Comparison of ENCODE assay signal across 12 cellular contexts in genomic region chr1:205450448-205450847, GRCh38. TPM values are rescaled to one million over a fixed set of nuclear protein-coding genes. Genes with fewer than 3 reads are reported as not detected.
DNase-seq lines count a peak whose midpoint lies in the region; ATAC-seq and TF ChIP-seq lines count a peak whose summit lies in the region.
"Had no signal": no experiment of that assay in that cellular context is flagged by ENCODE, and none has a peak within 500 bp of the region (broad histone marks: within the 10 kb centered on the region; RNA-seq: fewer than 3 reads in every experiment).

No MANE protein-coding gene starts in this region.

- no peak for ATAC-seq in stimulated activated effector memory CD8-positive, alpha-beta T cell treated with anti-CD3 and anti-CD28 coated beads, Interleukin-12 subunit alpha, Interleukin-12 subunit beta, amount 100 ng/mL, for 72 hours
- ATAC-seq in HG03097 (IDR thresholded peaks at IDR 0.05; ENCODE audit: low FRiP score, unreplicated experiment): no peak

- WGBS in endodermal cell (ENCODE audit: insufficient coverage in 1 of 2, insufficient read length in 1 of 2), 2 experiments: 12% methylated on average over 4 of the region's 4 CpGs; no CpG with 5 or more reads in 1 of the 2 experiments
- WGBS in prostate gland: 34% methylated on average over 4 of the region's 4 CpGs

- H3K4me1 ChIP-seq in endodermal cell (ENCODE audit: control insufficient read depth, insufficient read depth, low read length) (peaks cover 43% of the 10 kb centered on the region), prostate gland (replicated peaks) (no peaks in the 10 kb centered on the region)

- peak overlapping the region; percentile 42 for H3K4me3 ChIP-seq in endodermal cell (ENCODE audit: low read length)
- H3K4me3 ChIP-seq in prostate gland: no peak overlapping the region
- H3K4me3 ChIP-seq: ovary had no signal

- peak overlapping the region; percentile 97 for H3K27ac Mint-ChIP-seq in endodermal cell
- H3K27ac Mint-ChIP-seq in stimulated activated effector memory CD8-positive, alpha-beta T cell treated with anti-CD3 and anti-CD28 coated beads, Interleukin-12 subunit alpha, Interleukin-12 subunit beta, amount 100 ng/mL, for 72 hours: peak overlapping the region; percentile 99

- peak overlapping the region; percentile 64 for H3K4me3 Mint-ChIP-seq in endodermal cell
- peak overlapping the region; percentile 85 for H3K4me3 Mint-ChIP-seq in stimulated activated effector memory CD8-positive, alpha-beta T cell treated with anti-CD3 and anti-CD28 coated beads, Interleukin-12 subunit alpha, Interleukin-12 subunit beta, amount 100 ng/mL, for 72 hours

- no peak for TF ChIP-seq CTCF in endodermal cell (conservative IDR thresholded peaks at IDR 0.05)
- TF ChIP-seq CTCF in prostate gland (IDR thresholded peaks at IDR 0.05): no peak

- H3K36me3 ChIP-seq in endodermal cell (ENCODE audit: control insufficient read depth, insufficient read depth, low read length) (peaks cover 7% of the 10 kb centered on the region), prostate gland (no peaks in the 10 kb centered on the region)
- H3K36me3 ChIP-seq: ovary had no signal

- no peaks in the 10 kb centered on the region for H3K27me3 ChIP-seq in endodermal cell (ENCODE audit: control insufficient read depth, insufficient read depth, low read length, poor library complexity, severe bottlenecking)
- peaks cover 27% of the 10 kb centered on the region for H3K27me3 ChIP-seq in prostate gland (replicated peaks; ENCODE audit: insufficient read depth)

- H3K36me3 Mint-ChIP-seq in endodermal cell (ENCODE audit: low read depth): peaks cover 13% of the 10 kb centered on the region
- H3K36me3 Mint-ChIP-seq in stimulated activated effector memory CD8-positive, alpha-beta T cell treated with anti-CD3 and anti-CD28 coated beads, Interleukin-12 subunit alpha, Interleukin-12 subunit beta, amount 100 ng/mL, for 72 hours: no peaks in the 10 kb centered on the region

- H3K9ac ChIP-seq in endodermal cell (ENCODE audit: extremely low read depth, low read length, poor library complexity, severe bottlenecking): no peak overlapping the region

- intact Hi-C loops in prostate gland (cut with DNase I): no loop called here

- TF ChIP-seq POLR2A in prostate gland (IDR thresholded peaks at IDR 0.05): no peak

- H3K9me3 ChIP-seq in endodermal cell (ENCODE audit: control insufficient read depth, low read length) (no peaks in the 10 kb centered on the region), prostate gland (no peaks in the 10 kb centered on the region)
- H3K9me3 ChIP-seq: ovary had no signal

- DNase-seq in NCI-H2196 (lab: John Stamatoyannopoulos, UW; ENCODE audit: unreplicated experiment) (peak; percentile 37), NCI-H2196 treated with DMSO at 0.1 percent for 48 hours (lab: John Stamatoyannopoulos, UW; ENCODE audit: unreplicated experiment) (no peak), endodermal cell (peak; percentile 89), prostate gland (ENCODE audit: low spot score) (no peak)
- DNase-seq in stimulated activated effector memory CD8-positive, alpha-beta T cell treated with anti-CD3 and anti-CD28 coated beads, Interleukin-12 subunit alpha, Interleukin-12 subunit beta, amount 100 ng/mL, for 72 hours (ENCODE audit: low spot score in 2 of 2): no peak
- DNase-seq: NCI-H1436 had no signal

- H3K27me3 Mint-ChIP-seq in endodermal cell (ENCODE audit: insufficient read depth): no peaks in the 10 kb centered on the region

- H3K9me3 Mint-ChIP-seq in endodermal cell: no peaks in the 10 kb centered on the region
- H3K9me3 Mint-ChIP-seq in stimulated activated effector memory CD8-positive, alpha-beta T cell treated with anti-CD3 and anti-CD28 coated beads, Interleukin-12 subunit alpha, Interleukin-12 subunit beta, amount 100 ng/mL, for 72 hours: no peaks in the 10 kb centered on the region
- H3K9me3 Mint-ChIP-seq: activated T-cell treated with anti-CD3 and anti-CD28 coated beads, Interleukin-2, amount 50 U/mL, for 24 hours had no signal

- peak overlapping the region; percentile 83 for H3K27ac ChIP-seq in endodermal cell (ENCODE audit: low read depth, low read length)
- H3K27ac ChIP-seq in prostate gland: no peak overlapping the region
- H3K27ac ChIP-seq: 22Rv1, ovary had no signal

- H3K4me1 Mint-ChIP-seq in endodermal cell: peaks cover 68% of the 10 kb centered on the region
- H3K4me1 Mint-ChIP-seq in stimulated activated effector memory CD8-positive, alpha-beta T cell treated with anti-CD3 and anti-CD28 coated beads, Interleukin-12 subunit alpha, Interleukin-12 subunit beta, amount 100 ng/mL, for 72 hours: peaks cover 39% of the 10 kb centered on the region

RNA-seq across cellular contexts. Expression of gene BLACAT1, which starts 5.4 kb away (rescaled TPM):
- total RNA-seq in endodermal cell: 1 to 10 TPM; 7.4 to 7.6 TPM
- polyA plus RNA-seq in endodermal cell (2013, experiment 1 of 2): 9.3 TPM
- 9.8 TPM for polyA plus RNA-seq in endodermal cell (2013, experiment 2 of 2)
- 1 to 10 TPM in 1 of 2 donors, not detected in 1; 6.8 TPM for total RNA-seq in prostate gland
- total RNA-seq: fibroblast of lung had no signal
- polyA plus RNA-seq: fibroblast of lung had no signal

RNA-seq across cellular contexts. Expression of gene LEMD1, which starts 28.6 kb away (rescaled TPM):
- total RNA-seq in endodermal cell (10 to 100 TPM; 13.5 to 16.7 TPM), prostate gland (10 to 100 TPM in 1 of 2 donors, under 1 TPM in 1; 0.68 to 22.0 TPM)
- 20.5 TPM for polyA plus RNA-seq in endodermal cell (2013, experiment 1 of 2)
- polyA plus RNA-seq in endodermal cell (2013, experiment 2 of 2): 20.2 TPM
- total RNA-seq: fibroblast of lung, left cardiac atrium had no signal
- polyA plus RNA-seq: fibroblast of lung had no signal

RNA-seq across cellular contexts. Expression of gene CDK18, which starts 54.0 kb away (rescaled TPM):
- total RNA-seq in endodermal cell: 10 to 100 TPM; 58.1 to 88.7 TPM
- 24.4 TPM for polyA plus RNA-seq in endodermal cell (2013, experiment 1 of 2)
- polyA plus RNA-seq in endodermal cell (2013, experiment 2 of 2): 22.7 TPM
- 10 to 100 TPM; 11.1 to 16.2 TPM for total RNA-seq in prostate gland

Comparison
In these comparisons a context has a peak if more than half of its experiments do, and no peak if none do; other contexts are left out.
1. DNase-seq: peak in NCI-H2196 (single experiment) and endodermal cell (single experiment); none in NCI-H2196 treated with DMSO at 0.1 percent for 48 hours (single experiment), stimulated activated effector memory CD8-positive, alpha-beta T cell treated with anti-CD3 and anti-CD28 coated beads, Interleukin-12 subunit alpha, Interleukin-12 subunit beta, amount 100 ng/mL, for 72 hours (0 of 2) and prostate gland (single experiment).